Comparison of ENCODE assay signal across 1 cellular context in the genomic region with DNA sequence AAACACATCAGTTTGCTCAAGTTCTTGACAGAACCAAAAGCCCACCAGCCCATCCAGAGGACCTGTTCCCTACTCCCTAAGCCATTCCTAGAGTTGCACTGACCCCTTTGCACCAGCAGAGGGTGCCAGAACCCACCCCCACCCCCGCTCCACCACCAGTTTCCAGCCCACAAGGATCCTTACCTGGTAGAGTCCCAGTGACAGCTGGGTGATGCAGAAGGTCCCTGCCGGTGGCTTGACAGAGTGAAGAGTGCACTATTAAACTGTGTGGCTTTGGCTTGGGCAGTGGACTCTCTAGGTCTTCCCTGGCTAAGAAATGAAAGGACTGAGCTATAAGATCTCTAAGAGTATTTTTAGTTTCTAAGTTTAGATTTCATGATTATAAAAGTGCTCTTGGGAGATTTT.
TF ChIP-seq lines count a peak whose summit lies in the region.

No MANE protein-coding gene starts in this region.

TF ChIP-seq in K562, 482 proteins besides CTCF, POLR2A, EP300 and RAD21 (continued from another document):
- TF ChIP-seq, protein P1, sequence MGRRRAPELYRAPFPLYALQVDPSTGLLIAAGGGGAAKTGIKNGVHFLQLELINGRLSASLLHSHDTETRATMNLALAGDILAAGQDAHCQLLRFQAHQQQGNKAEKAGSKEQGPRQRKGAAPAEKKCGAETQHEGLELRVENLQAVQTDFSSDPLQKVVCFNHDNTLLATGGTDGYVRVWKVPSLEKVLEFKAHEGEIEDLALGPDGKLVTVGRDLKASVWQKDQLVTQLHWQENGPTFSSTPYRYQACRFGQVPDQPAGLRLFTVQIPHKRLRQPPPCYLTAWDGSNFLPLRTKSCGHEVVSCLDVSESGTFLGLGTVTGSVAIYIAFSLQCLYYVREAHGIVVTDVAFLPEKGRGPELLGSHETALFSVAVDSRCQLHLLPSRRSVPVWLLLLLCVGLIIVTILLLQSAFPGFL (CRISPR knock-in tag; IDR thresholded peaks at IDR 0.05), result no peak
- TF ChIP-seq FOS (IDR thresholded peaks at IDR 0.05; ENCODE audit: extremely low read depth, insufficient read length) (no peak), STAG1 (CRISPR knock-in tag; IDR thresholded peaks at IDR 0.05; ENCODE audit: borderline replicate concordance) (peak; percentile 55; the same call in 1 of the 2 replicates), EGR1 (conservative IDR thresholded peaks at IDR 0.05) (peak; percentile 91), ZNF740 (CRISPR knock-in tag; IDR thresholded peaks at IDR 0.05) (peak; percentile 56; the same call in 1 of the 2 replicates), ZNF740 (tag; IDR thresholded peaks at IDR 0.05) (no peak), SUPT5H (IDR thresholded peaks at IDR 0.05) (no peak), ZNF134 (CRISPR knock-in tag; conservative IDR thresholded peaks at IDR 0.05) (no peak), ZNF436 (CRISPR knock-in tag; IDR thresholded peaks at IDR 0.05) (no peak)
- TF ChIP-seq, protein P2, sequence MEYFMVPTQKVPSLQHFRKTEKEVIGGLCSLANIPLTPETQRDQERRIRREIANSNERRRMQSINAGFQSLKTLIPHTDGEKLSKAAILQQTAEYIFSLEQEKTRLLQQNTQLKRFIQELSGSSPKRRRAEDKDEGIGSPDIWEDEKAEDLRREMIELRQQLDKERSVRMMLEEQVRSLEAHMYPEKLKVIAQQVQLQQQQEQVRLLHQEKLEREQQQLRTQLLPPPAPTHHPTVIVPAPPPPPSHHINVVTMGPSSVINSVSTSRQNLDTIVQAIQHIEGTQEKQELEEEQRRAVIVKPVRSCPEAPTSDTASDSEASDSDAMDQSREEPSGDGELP (CRISPR knock-in tag; IDR thresholded peaks at IDR 0.05; ENCODE audit: borderline replicate concordance), result no peak
- TF ChIP-seq, protein P3, sequence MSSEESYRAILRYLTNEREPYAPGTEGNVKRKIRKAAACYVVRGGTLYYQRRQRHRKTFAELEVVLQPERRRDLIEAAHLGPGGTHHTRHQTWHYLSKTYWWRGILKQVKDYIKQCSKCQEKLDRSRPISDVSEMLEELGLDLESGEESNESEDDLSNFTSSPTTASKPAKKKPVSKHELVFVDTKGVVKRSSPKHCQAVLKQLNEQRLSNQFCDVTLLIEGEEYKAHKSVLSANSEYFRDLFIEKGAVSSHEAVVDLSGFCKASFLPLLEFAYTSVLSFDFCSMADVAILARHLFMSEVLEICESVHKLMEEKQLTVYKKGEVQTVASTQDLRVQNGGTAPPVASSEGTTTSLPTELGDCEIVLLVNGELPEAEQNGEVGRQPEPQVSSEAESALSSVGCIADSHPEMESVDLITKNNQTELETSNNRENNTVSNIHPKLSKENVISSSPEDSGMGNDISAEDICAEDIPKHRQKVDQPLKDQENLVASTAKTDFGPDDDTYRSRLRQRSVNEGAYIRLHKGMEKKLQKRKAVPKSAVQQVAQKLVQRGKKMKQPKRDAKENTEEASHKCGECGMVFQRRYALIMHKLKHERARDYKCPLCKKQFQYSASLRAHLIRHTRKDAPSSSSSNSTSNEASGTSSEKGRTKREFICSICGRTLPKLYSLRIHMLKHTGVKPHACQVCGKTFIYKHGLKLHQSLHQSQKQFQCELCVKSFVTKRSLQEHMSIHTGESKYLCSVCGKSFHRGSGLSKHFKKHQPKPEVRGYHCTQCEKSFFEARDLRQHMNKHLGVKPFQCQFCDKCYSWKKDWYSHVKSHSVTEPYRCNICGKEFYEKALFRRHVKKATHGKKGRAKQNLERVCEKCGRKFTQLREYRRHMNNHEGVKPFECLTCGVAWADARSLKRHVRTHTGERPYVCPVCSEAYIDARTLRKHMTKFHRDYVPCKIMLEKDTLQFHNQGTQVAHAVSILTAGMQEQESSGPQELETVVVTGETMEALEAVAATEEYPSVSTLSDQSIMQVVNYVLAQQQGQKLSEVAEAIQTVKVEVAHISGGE (CRISPR knock-in tag; IDR thresholded peaks at IDR 0.05), result peak in 1 of 3 experiments; percentile 34; a peak in 1 of 6 replicates
- TF ChIP-seq, protein P4, sequence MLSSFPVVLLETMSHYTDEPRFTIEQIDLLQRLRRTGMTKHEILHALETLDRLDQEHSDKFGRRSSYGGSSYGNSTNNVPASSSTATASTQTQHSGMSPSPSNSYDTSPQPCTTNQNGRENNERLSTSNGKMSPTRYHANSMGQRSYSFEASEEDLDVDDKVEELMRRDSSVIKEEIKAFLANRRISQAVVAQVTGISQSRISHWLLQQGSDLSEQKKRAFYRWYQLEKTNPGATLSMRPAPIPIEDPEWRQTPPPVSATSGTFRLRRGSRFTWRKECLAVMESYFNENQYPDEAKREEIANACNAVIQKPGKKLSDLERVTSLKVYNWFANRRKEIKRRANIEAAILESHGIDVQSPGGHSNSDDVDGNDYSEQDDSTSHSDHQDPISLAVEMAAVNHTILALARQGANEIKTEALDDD (IDR thresholded peaks at IDR 0.05), result 0 out of 2 replicates have a peak, but pooled peaks have one; percentile 34
- TF ChIP-seq, protein P5, sequence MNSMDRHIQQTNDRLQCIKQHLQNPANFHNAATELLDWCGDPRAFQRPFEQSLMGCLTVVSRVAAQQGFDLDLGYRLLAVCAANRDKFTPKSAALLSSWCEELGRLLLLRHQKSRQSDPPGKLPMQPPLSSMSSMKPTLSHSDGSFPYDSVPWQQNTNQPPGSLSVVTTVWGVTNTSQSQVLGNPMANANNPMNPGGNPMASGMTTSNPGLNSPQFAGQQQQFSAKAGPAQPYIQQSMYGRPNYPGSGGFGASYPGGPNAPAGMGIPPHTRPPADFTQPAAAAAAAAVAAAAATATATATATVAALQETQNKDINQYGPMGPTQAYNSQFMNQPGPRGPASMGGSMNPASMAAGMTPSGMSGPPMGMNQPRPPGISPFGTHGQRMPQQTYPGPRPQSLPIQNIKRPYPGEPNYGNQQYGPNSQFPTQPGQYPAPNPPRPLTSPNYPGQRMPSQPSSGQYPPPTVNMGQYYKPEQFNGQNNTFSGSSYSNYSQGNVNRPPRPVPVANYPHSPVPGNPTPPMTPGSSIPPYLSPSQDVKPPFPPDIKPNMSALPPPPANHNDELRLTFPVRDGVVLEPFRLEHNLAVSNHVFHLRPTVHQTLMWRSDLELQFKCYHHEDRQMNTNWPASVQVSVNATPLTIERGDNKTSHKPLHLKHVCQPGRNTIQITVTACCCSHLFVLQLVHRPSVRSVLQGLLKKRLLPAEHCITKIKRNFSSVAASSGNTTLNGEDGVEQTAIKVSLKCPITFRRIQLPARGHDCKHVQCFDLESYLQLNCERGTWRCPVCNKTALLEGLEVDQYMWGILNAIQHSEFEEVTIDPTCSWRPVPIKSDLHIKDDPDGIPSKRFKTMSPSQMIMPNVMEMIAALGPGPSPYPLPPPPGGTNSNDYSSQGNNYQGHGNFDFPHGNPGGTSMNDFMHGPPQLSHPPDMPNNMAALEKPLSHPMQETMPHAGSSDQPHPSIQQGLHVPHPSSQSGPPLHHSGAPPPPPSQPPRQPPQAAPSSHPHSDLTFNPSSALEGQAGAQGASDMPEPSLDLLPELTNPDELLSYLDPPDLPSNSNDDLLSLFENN (IDR thresholded peaks at IDR 0.05; ENCODE audit: low read depth in 2 of 2, low read length in 2 of 2), result 0 out of 4 replicates have a peak, but pooled peaks of 1 of the 2 experiments have one; percentile 36
